Comparison of ENCODE assay signal across 19 cellular contexts in the genomic region with DNA sequence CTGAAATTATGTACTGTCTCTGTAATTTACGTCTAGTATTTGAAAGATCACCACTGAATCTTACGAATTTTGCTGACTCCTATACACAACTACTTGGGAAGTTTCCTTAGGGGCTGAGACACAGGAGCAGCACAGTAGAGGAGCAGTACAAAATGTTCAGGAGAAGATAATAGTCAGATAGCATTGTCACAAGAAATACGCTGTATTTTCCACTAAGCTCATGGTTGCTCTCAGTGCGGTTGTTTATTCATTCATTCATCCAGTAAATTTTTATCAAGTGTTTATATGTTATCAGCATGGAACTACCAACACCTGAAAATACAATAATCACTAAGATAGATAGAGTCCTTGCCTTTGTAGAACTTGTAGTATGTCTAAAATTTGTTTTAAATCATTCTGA.
"Had no signal": no experiment of that assay in that cellular context is flagged by ENCODE, and none has a peak within 500 bp of the region (broad histone marks: within the 10 kb centered on the region; RNA-seq: fewer than 3 reads in every experiment).

No MANE protein-coding gene starts in this region.

- ATAC-seq: activated CD8-positive, alpha-beta memory T cell treated with anti-CD3 and anti-CD28 coated beads, Interleukin-2, amount 10 ng/mL, durations not matched to agents 7 days and 5 days; activated naive CD8-positive, alpha-beta T cell treated with anti-CD3 and anti-CD28 coated beads, Interleukin-2, amount 50 U/mL, for 24 hours; left colon; lower lobe of right lung; stimulated activated memory B cell treated with anti-CD40 and anti-IgM and Interleukin-4, amounts not matched to agents 10 μg/mL and 1 μg/mL and 100 μg/mL, for 72 hours had no signal

- DNase-seq: activated CD4-positive, alpha-beta memory T cell treated with anti-CD3 and anti-CD28 coated beads for 36 hours; activated CD4-positive, alpha-beta T cell treated with anti-CD3 and anti-CD28 coated beads for 1 hour; activated CD8-positive, alpha-beta memory T cell treated with anti-CD3 and anti-CD28 coated beads, Interleukin-2, amount 10 ng/mL, durations not matched to agents 7 days and 5 days; activated naive CD4-positive, alpha-beta T cell treated with anti-CD3 and anti-CD28 coated beads for 36 hours; activated naive CD8-positive, alpha-beta T cell treated with anti-CD3 and anti-CD28 coated beads, Interleukin-2, amount 50 U/mL, for 24 hours; activated T-cell treated with anti-CD3 and anti-CD28 coated beads, Interleukin-2, amount 50 U/mL, for 1 hour; caudate nucleus; foreskin melanocyte; left colon; lower lobe of right lung; stimulated activated CD4-positive, alpha-beta T cell treated with anti-CD3 and anti-CD28 coated beads, Interleukin-2, amount 100 ng/mL, for 48 hours; thyroid gland had no signal

- H3K4me1 Mint-ChIP-seq: activated CD8-positive, alpha-beta memory T cell treated with anti-CD3 and anti-CD28 coated beads, Interleukin-2, amount 10 ng/mL, durations not matched to agents 7 days and 5 days; activated naive CD8-positive, alpha-beta T cell treated with anti-CD3 and anti-CD28 coated beads, Interleukin-2, amount 50 U/mL, for 24 hours had no signal

- H3K27me3 ChIP-seq: ascending aorta, thyroid gland had no signal

- H3K27ac Mint-ChIP-seq: activated CD4-positive, alpha-beta memory T cell treated with anti-CD3 and anti-CD28 coated beads for 36 hours; activated CD8-positive, alpha-beta memory T cell treated with anti-CD3 and anti-CD28 coated beads, Interleukin-2, amount 10 ng/mL, durations not matched to agents 7 days and 5 days; activated naive CD4-positive, alpha-beta T cell treated with anti-CD3 and anti-CD28 coated beads for 36 hours; activated naive CD8-positive, alpha-beta T cell treated with anti-CD3 and anti-CD28 coated beads, Interleukin-2, amount 50 U/mL, for 24 hours; activated T-helper 2 cell treated with anti-CD3 and anti-CD28 coated beads, Interferon-gamma antibody, Interleukin-2, Interleukin-4, amounts not matched to agents 10 μg/mL and 5 μg/mL and 100 μg/mL, durations not matched to agents 14 hours and 24 hours and 36 hours; stimulated activated memory B cell treated with anti-CD40 and anti-IgM and Interleukin-4, amounts not matched to agents 10 μg/mL and 1 μg/mL and 100 μg/mL, for 72 hours; T-helper 1 cell treated with Interleukin-12 subunit alpha and Interleukin-12 subunit beta and Interleukin-4 antibody, amounts not matched to agents 30 μg/mL and 1 μg/mL, for 36 hours had no signal

- H3K27me3 Mint-ChIP-seq: activated CD4-positive, alpha-beta memory T cell treated with anti-CD3 and anti-CD28 coated beads for 36 hours; activated CD8-positive, alpha-beta memory T cell treated with anti-CD3 and anti-CD28 coated beads, Interleukin-2, amount 10 ng/mL, durations not matched to agents 7 days and 5 days; stimulated activated memory B cell treated with anti-CD40 and anti-IgM and Interleukin-4, amounts not matched to agents 10 μg/mL and 1 μg/mL and 100 μg/mL, for 72 hours had no signal

- H3K27ac ChIP-seq: ascending aorta, coronary artery, lower lobe of right lung, thyroid gland, VCaP had no signal

- H3K4me3 Mint-ChIP-seq: activated CD4-positive, alpha-beta memory T cell treated with anti-CD3 and anti-CD28 coated beads for 36 hours; activated CD8-positive, alpha-beta memory T cell treated with anti-CD3 and anti-CD28 coated beads, Interleukin-2, amount 10 ng/mL, durations not matched to agents 7 days and 5 days; activated naive CD4-positive, alpha-beta T cell treated with anti-CD3 and anti-CD28 coated beads for 36 hours; activated naive CD8-positive, alpha-beta T cell treated with anti-CD3 and anti-CD28 coated beads, Interleukin-2, amount 50 U/mL, for 24 hours; neural crest cell; stimulated activated memory B cell treated with anti-CD40 and anti-IgM and Interleukin-4, amounts not matched to agents 10 μg/mL and 1 μg/mL and 100 μg/mL, for 72 hours; T-helper 1 cell treated with Interleukin-12 subunit alpha and Interleukin-12 subunit beta and Interleukin-4 antibody, amounts not matched to agents 30 μg/mL and 1 μg/mL, for 36 hours had no signal

- H3K4me1 ChIP-seq: ascending aorta, lower lobe of right lung had no signal

- H3K36me3 ChIP-seq: lower lobe of right lung, thyroid gland had no signal

- H3K4me3 ChIP-seq: ascending aorta, coronary artery, lower lobe of right lung, thyroid gland had no signal

- H3K9me3 ChIP-seq: lower lobe of right lung, thyroid gland had no signal
